Comparison of ENCODE assay signal across 8 cellular contexts in genomic region chr17:28644782-28645575, GRCh38. TPM values are rescaled to one million over a fixed set of nuclear protein-coding genes. Genes with fewer than 3 reads are reported as not detected.
DNase-seq lines count a peak whose midpoint lies in the region; ATAC-seq and TF ChIP-seq lines count a peak whose summit lies in the region.

Gene BLTP2, minus strand, starts transcription at chr17:28645158. Its CDS starts 102 bp downstream, at chr17:28645056.

- peak within 1 kb of the TSS; percentile 78 for H3K4me2 ChIP-seq in DND-41 (ENCODE audit: insufficient read depth, low read length)
- peak within 1 kb of the TSS; percentile 93 for H3K4me2 ChIP-seq in GM23338

- peak within 1 kb of the TSS; percentile 87 for H3K27ac ChIP-seq in DND-41 (ENCODE audit: low read length)
- H3K27ac ChIP-seq in GM23338 (ENCODE audit: low read depth): peak within 1 kb of the TSS; percentile 43
- peak within 1 kb of the TSS; percentile 48 for H3K27ac ChIP-seq in RWPE2 (ENCODE audit: poor library complexity, severe bottlenecking)

- H3K79me2 ChIP-seq in DND-41 (ENCODE audit: insufficient read depth, low read length) (peaks cover 48% of the 10 kb centered on the region), GM23338 (replicated peaks; ENCODE audit: insufficient read depth) (peaks cover 35% of the 10 kb centered on the region)

- ATAC-seq in DND-41 (ENCODE audit: insufficient read depth, low read depth): peak; percentile 97
- peak; percentile 97 for ATAC-seq in GM23338
- peak; percentile 98 for ATAC-seq in RWPE2 (ENCODE audit: low read depth)
- ATAC-seq in natural killer cell treated with Interleukin-12 subunit alpha and Interleukin-12 subunit beta and Interleukin-15 and Interleukin-18, amount 100 ng/mL, for 72 hours: peak; percentile 100

- intact Hi-C loops in activated T-helper 2 cell treated with anti-CD3 and anti-CD28 coated beads, Interferon-gamma antibody, Interleukin-2, Interleukin-4, amounts not matched to agents 10 μg/mL and 5 μg/mL and 100 μg/mL, durations not matched to agents 14 hours and 24 hours and 36 hours (cut with micrococcal nuclease): loop anchor here (2.0 kb wide), 2 partner anchors 46 to 74 kb away; partner anchors contain the start of genes RPL23A and SPAG5

- H3K9ac ChIP-seq in DND-41 (ENCODE audit: low read depth, low read length): peak within 1 kb of the TSS; percentile 77

- H3K4me1 Mint-ChIP-seq in GM23338: peaks cover 22% of the 10 kb centered on the region
- peaks cover 35% of the 10 kb centered on the region for H3K4me1 Mint-ChIP-seq in activated T-helper 2 cell treated with anti-CD3 and anti-CD28 coated beads, Interferon-gamma antibody, Interleukin-2, Interleukin-4, amounts not matched to agents 10 μg/mL and 5 μg/mL and 100 μg/mL, durations not matched to agents 14 hours and 24 hours and 36 hours (ENCODE audit: low read depth)
- peaks cover 37 to 49% of the 10 kb centered on the region in 2 donors for H3K4me1 Mint-ChIP-seq in natural killer cell treated with Interleukin-12 subunit alpha and Interleukin-12 subunit beta and Interleukin-15 and Interleukin-18, amount 100 ng/mL, for 72 hours (ENCODE audit: low read depth in 2 of 2)

- H3F3A ChIP-seq in GM23338 (replicated peaks; ENCODE audit: low read depth): peaks cover 18% of the 10 kb centered on the region; the same call in 1 of the 2 replicates

- DNase-seq in DND-41 (peak; percentile 97), GM23338 (ENCODE audit: low spot score) (peak; percentile 97), LoVo (ENCODE audit: low spot score) (peak; percentile 94), RWPE2 (ENCODE audit: low spot score) (peak; percentile 94), fibroblast of peridontal ligament (ENCODE audit: extremely low read depth) (peak; percentile 89)
- DNase-seq in activated T-helper 2 cell treated with anti-CD3 and anti-CD28 coated beads, Interferon-gamma antibody, Interleukin-2, Interleukin-4, amounts not matched to agents 10 μg/mL and 5 μg/mL and 100 μg/mL, durations not matched to agents 14 hours and 24 hours and 36 hours (ENCODE audit: low spot score): peak; percentile 94
- DNase-seq in natural killer cell treated with Interleukin-12 subunit alpha and Interleukin-12 subunit beta and Interleukin-15 and Interleukin-18, amount 100 ng/mL, for 72 hours (ENCODE audit: low spot score): peak; percentile 96
- DNase-seq in stimulated activated naive CD4-positive, alpha-beta T cell treated with Interleukin-2 at 50 U/mL for 16 hours (lab: John Stamatoyannopoulos, UW): peak; percentile 97

- peaks cover 64% of the 10 kb centered on the region for H3K36me3 Mint-ChIP-seq in GM23338 (ENCODE audit: low read depth)
- H3K36me3 Mint-ChIP-seq in activated T-helper 2 cell treated with anti-CD3 and anti-CD28 coated beads, Interferon-gamma antibody, Interleukin-2, Interleukin-4, amounts not matched to agents 10 μg/mL and 5 μg/mL and 100 μg/mL, durations not matched to agents 14 hours and 24 hours and 36 hours (ENCODE audit: low read depth): peaks cover 65% of the 10 kb centered on the region
- peaks cover 34% of the 10 kb centered on the region for H3K36me3 Mint-ChIP-seq in natural killer cell treated with Interleukin-12 subunit alpha and Interleukin-12 subunit beta and Interleukin-15 and Interleukin-18, amount 100 ng/mL, for 72 hours

- H3K9me3 Mint-ChIP-seq in GM23338: no peaks in the 10 kb centered on the region
- no peaks in the 10 kb centered on the region for H3K9me3 Mint-ChIP-seq in activated T-helper 2 cell treated with anti-CD3 and anti-CD28 coated beads, Interferon-gamma antibody, Interleukin-2, Interleukin-4, amounts not matched to agents 10 μg/mL and 5 μg/mL and 100 μg/mL, durations not matched to agents 14 hours and 24 hours and 36 hours
- H3K9me3 Mint-ChIP-seq in natural killer cell treated with Interleukin-12 subunit alpha and Interleukin-12 subunit beta and Interleukin-15 and Interleukin-18, amount 100 ng/mL, for 72 hours: no peaks in the 10 kb centered on the region

- peak within 1 kb of the TSS; percentile 83 for H2AFZ ChIP-seq in DND-41 (ENCODE audit: low read depth, low read length)
- peak within 1 kb of the TSS; percentile 86 for H2AFZ ChIP-seq in GM23338

- peaks cover 47% of the 10 kb centered on the region for H3K4me1 ChIP-seq in DND-41 (ENCODE audit: insufficient read depth, low read length)
- H3K4me1 ChIP-seq in GM23338 (ENCODE audit: insufficient read depth): peaks cover 11% of the 10 kb centered on the region; the same call in 1 of the 2 replicates
- H3K4me1 ChIP-seq in RWPE2 (ENCODE audit: insufficient read depth, poor library complexity, severe bottlenecking): peaks cover 8% of the 10 kb centered on the region

- no peaks in the 10 kb centered on the region for H3K9me2 ChIP-seq in GM23338 (ENCODE audit: insufficient read depth)

- H4K20me1 ChIP-seq in DND-41 (ENCODE audit: insufficient read depth, low read length): peaks cover 21% of the 10 kb centered on the region; the same call in 1 of the 2 replicates
- peaks cover 21% of the 10 kb centered on the region for H4K20me1 ChIP-seq in GM23338 (replicated peaks; ENCODE audit: insufficient read depth)

- H3K27me3 ChIP-seq in DND-41 (ENCODE audit: insufficient read depth, low read length, poor library complexity) (no peaks in the 10 kb centered on the region), GM23338 (ENCODE audit: insufficient read depth) (no peaks in the 10 kb centered on the region), RWPE2 (ENCODE audit: insufficient read depth, poor library complexity, severe bottlenecking) (no peaks in the 10 kb centered on the region)

- H3K4me3 Mint-ChIP-seq in GM23338: peak within 1 kb of the TSS; percentile 91
- H3K4me3 Mint-ChIP-seq in activated T-helper 2 cell treated with anti-CD3 and anti-CD28 coated beads, Interferon-gamma antibody, Interleukin-2, Interleukin-4, amounts not matched to agents 10 μg/mL and 5 μg/mL and 100 μg/mL, durations not matched to agents 14 hours and 24 hours and 36 hours (ENCODE audit: low read depth): peak within 1 kb of the TSS; percentile 94
- H3K4me3 Mint-ChIP-seq in natural killer cell treated with Interleukin-12 subunit alpha and Interleukin-12 subunit beta and Interleukin-15 and Interleukin-18, amount 100 ng/mL, for 72 hours: peak within 1 kb of the TSS; percentile 97

- H3K27ac Mint-ChIP-seq in GM23338: peak within 1 kb of the TSS; percentile 92
- H3K27ac Mint-ChIP-seq in activated T-helper 2 cell treated with anti-CD3 and anti-CD28 coated beads, Interferon-gamma antibody, Interleukin-2, Interleukin-4, amounts not matched to agents 10 μg/mL and 5 μg/mL and 100 μg/mL, durations not matched to agents 14 hours and 24 hours and 36 hours: peak within 1 kb of the TSS; percentile 86
- peak within 1 kb of the TSS; percentile 92 to 94 for H3K27ac Mint-ChIP-seq in natural killer cell treated with Interleukin-12 subunit alpha and Interleukin-12 subunit beta and Interleukin-15 and Interleukin-18, amount 100 ng/mL, for 72 hours

- TF ChIP-seq CTCF in DND-41 (IDR thresholded peaks at IDR 0.05; ENCODE audit: borderline replicate concordance, extremely low read depth, low read length, poor library complexity, severe bottlenecking) (no peak), GM23338 (conservative IDR thresholded peaks at IDR 0.05; ENCODE audit: low read depth in 2 of 2) (no peak), RWPE2 (IDR thresholded peaks at IDR 0.05; ENCODE audit: poor library complexity, severe bottlenecking) (no peak)

- H3K9me3 ChIP-seq in DND-41 (ENCODE audit: insufficient read depth, low read length, severe bottlenecking) (no peaks in the 10 kb centered on the region), RWPE2 (ENCODE audit: severe bottlenecking) (no peaks in the 10 kb centered on the region)

- H3K36me3 ChIP-seq in DND-41 (ENCODE audit: insufficient read depth, low read length): peaks cover 42% of the 10 kb centered on the region
- H3K36me3 ChIP-seq in GM23338 (ENCODE audit: insufficient read depth): peaks cover 33% of the 10 kb centered on the region
- H3K36me3 ChIP-seq in RWPE2 (ENCODE audit: low read depth): peaks cover 49% of the 10 kb centered on the region

- H3K4me3 ChIP-seq in DND-41 (ENCODE audit: low read depth in 1 of 2, low read length in 2 of 2) (peak within 1 kb of the TSS; percentile 60 to 86), GM23338 (peak within 1 kb of the TSS; percentile 94), RWPE2 (ENCODE audit: severe bottlenecking) (peak within 1 kb of the TSS; percentile 39)

- H3K27me3 Mint-ChIP-seq in GM23338 (ENCODE audit: insufficient read depth, low read depth, poor library complexity): peaks cover 9% of the 10 kb centered on the region
- no peaks in the 10 kb centered on the region for H3K27me3 Mint-ChIP-seq in activated T-helper 2 cell treated with anti-CD3 and anti-CD28 coated beads, Interferon-gamma antibody, Interleukin-2, Interleukin-4, amounts not matched to agents 10 μg/mL and 5 μg/mL and 100 μg/mL, durations not matched to agents 14 hours and 24 hours and 36 hours (ENCODE audit: low read depth)
- H3K27me3 Mint-ChIP-seq in natural killer cell treated with Interleukin-12 subunit alpha and Interleukin-12 subunit beta and Interleukin-15 and Interleukin-18, amount 100 ng/mL, for 72 hours: no peaks in the 10 kb centered on the region

TF ChIP-seq in GM23338, 12 proteins besides CTCF, POLR2A, EP300 and RAD21:
- no peak for TF ChIP-seq EZH2 (IDR thresholded peaks at IDR 0.05; ENCODE audit: low read depth, unreplicated experiment)
- TF ChIP-seq POLR2AphosphoS5 (IDR thresholded peaks at IDR 0.05; ENCODE audit: low read depth): peak; percentile 74
- TF ChIP-seq CREB1 (CRISPR knock-in tag; IDR thresholded peaks at IDR 0.05; ENCODE audit: low read depth): peak; percentile 77

RNA-seq across cellular contexts. Expression of gene BLTP2, which starts in this region (rescaled TPM):
- 166 and 176 TPM in 2 replicates for total RNA-seq in GM23338 (2014; rRNA removed; shearing (Covaris generic))
- 58.6 and 71.0 TPM in 2 replicates for polyA plus RNA-seq in GM23338 (2016; fragmentation: Nextera tagmentation; extraction: Ambion mirVana)
- total RNA-seq in activated T-helper 2 cell treated with anti-CD3 and anti-CD28 coated beads, Interferon-gamma antibody, Interleukin-2, Interleukin-4, amounts not matched to agents 10 μg/mL and 5 μg/mL and 100 μg/mL, durations not matched to agents 14 hours and 24 hours and 36 hours: 196 and 213 TPM in 2 replicates
- 100 to 1,000 TPM; 184 to 422 TPM for total RNA-seq in natural killer cell treated with Interleukin-12 subunit alpha and Interleukin-12 subunit beta and Interleukin-15 and Interleukin-18, amount 100 ng/mL, for 72 hours

Comparison
In these comparisons a context has a peak if more than half of its experiments do, and no peak if none do; other contexts are left out.
1. Peak in every context shown above with its lines: DNase-seq, ATAC-seq, H3K4me3 ChIP-seq and H3K27ac ChIP-seq.
2. H3K4me3 ChIP-seq: peak in every context shown above with its lines; median percentile 94 in GM23338; 73 in DND-41; 39 in RWPE2.